42 cellular contexts compared by ENCODE assay signal in genomic region chr17:8304181-8304910, GRCh38. TPM values are rescaled to one million over a fixed set of nuclear protein-coding genes. Genes with fewer than 3 reads are reported as not detected.
DNase-seq lines count a peak whose midpoint lies in the region; ATAC-seq, FAIRE-seq and TF ChIP-seq lines count a peak whose summit lies in the region.
"Had no signal": no experiment of that assay in that cellular context is flagged by ENCODE, and none has a peak within 500 bp of the region (broad histone marks: within the 10 kb centered on the region; RNA-seq: fewer than 3 reads in every experiment).

No MANE protein-coding gene starts in this region.

- H3K36me3 Mint-ChIP-seq in T-helper 2 cell treated with Interferon-gamma antibody and Interleukin-4, amounts not matched to agents 5 μg/mL and 100 μg/mL, for 36 hours (ENCODE audit: low read depth) = no peaks in the 10 kb centered on the region
- H3K36me3 Mint-ChIP-seq: CD4-positive, CD25-positive, alpha-beta regulatory T cell had no signal

- no peaks in the 10 kb centered on the region for H3K9me3 Mint-ChIP-seq in T-helper 2 cell treated with Interferon-gamma antibody and Interleukin-4, amounts not matched to agents 5 μg/mL and 100 μg/mL, for 36 hours
- H3K9me3 Mint-ChIP-seq: activated B cell treated with CpG ODN at 0.5 μM for 24 hours; activated CD4-positive, alpha-beta T cell treated with anti-CD3 and anti-CD28 coated beads, Interleukin-2, amount 10 ng/mL, durations not matched to agents 7 days and 5 days; activated T-cell treated with anti-CD3 and anti-CD28 coated beads, Interleukin-2, amount 50 U/mL, for 4 hours; CD4-positive, CD25-positive, alpha-beta regulatory T cell; central memory CD8-positive, alpha-beta T cell; H9 had no signal

- no peaks in the 10 kb centered on the region for H3K79me2 ChIP-seq in HepG2 (ENCODE audit: insufficient read depth, low read length)

- in situ Hi-C loops in HepG2 (cut with HindIII; ENCODE audit: extremely low pct_ligation_motif_present, low pct_unique_long_range_greater_than_20kb) (loop anchor here (5.0 kb wide), 2 partner anchors 82 to 182 kb away; partner anchors contain the start of gene HES7), transverse colon (cut with MboI; ENCODE audit: low pct_ligation_motif_present in 1 of 4, low pct_unique_long_range_greater_than_20kb in 1 of 4, low sequenced_read_pairs in 3 of 4) (loop anchor here in 2 of 4 donors (10.0 to 25.0 kb wide), 2 partner anchors 70 to 217 kb away; partner anchors contain the start of gene ALOX12B (in 2 of the 2))

- no peak for TF ChIP-seq RAD21 in HepG2 (CRISPR knock-in tag; IDR thresholded peaks at IDR 0.05)

- H3K4me2 ChIP-seq in HepG2 (ENCODE audit: low read depth, low read length) = peak overlapping the region; percentile 44
- H3K4me2 ChIP-seq: PC-9, smooth muscle cell had no signal

- no peak overlapping the region for H3K27ac Mint-ChIP-seq in T-helper 2 cell treated with Interferon-gamma antibody and Interleukin-4, amounts not matched to agents 5 μg/mL and 100 μg/mL, for 36 hours
- H3K27ac Mint-ChIP-seq: activated B cell treated with CpG ODN at 0.5 μM for 24 hours; activated CD4-positive, alpha-beta T cell treated with anti-CD3 and anti-CD28 coated beads, Interleukin-2, amount 10 ng/mL, durations not matched to agents 7 days and 5 days; CD4-positive, CD25-positive, alpha-beta regulatory T cell had no signal

- DNase-seq in HepG2 (ENCODE audit: low spot score) = peak; percentile 51
- DNase-seq in right lobe of liver = no peak
- DNase-seq in SJCRH30 = peak; percentile 31 to 63
- DNase-seq in choroid plexus epithelial cell (ENCODE audit: low read depth) = peak; percentile 14
- DNase-seq in GM12892 (ENCODE audit: insufficient read length) = no peak
- no peak for DNase-seq in T-helper 2 cell treated with Interferon-gamma antibody and Interleukin-4, amounts not matched to agents 5 μg/mL and 100 μg/mL, for 36 hours (ENCODE audit: low spot score)
- DNase-seq in transverse colon = no peak
- DNase-seq in NK-92 (lab: John Stamatoyannopoulos, UW; ENCODE audit: unreplicated experiment) = no peak
- DNase-seq: activated B cell treated with CpG ODN at 0.5 μM for 24 hours; activated CD4-positive, alpha-beta T cell treated with anti-CD3 and anti-CD28 coated beads, Interleukin-2, amount 10 ng/mL, durations not matched to agents 7 days and 5 days; activated naive CD4-positive, alpha-beta T cell; activated T-cell treated with anti-CD3 and anti-CD28 coated beads, Interleukin-2, amount 50 U/mL, for 4 hours; AML-193; body of pancreas; Calu3; CD4-positive, CD25-positive, alpha-beta regulatory T cell; dermis blood vessel endothelial cell; DND-41; esophagus squamous epithelium; foreskin keratinocyte; H9; islet precursor cell; left ventricle myocardium inferior; mesendoderm; NCI-H1092 treated with DMSO at 0.1 percent for 48 hours; NCI-H2029; NCI-H524; NK-92 treated with Interleukin-12 subunit alpha and Interleukin-12 subunit beta, amount 100 ng/mL, for 24 hours; PC-9; Right ventricle myocardium superior; stimulated activated naive CD4-positive, alpha-beta T cell treated with Interleukin-2 at 50 U/mL for 16 hours; T1000 had no signal

- ATAC-seq in HepG2 (peak; percentile 90), right lobe of liver (no peak)
- ATAC-seq: activated T-cell treated with anti-CD3 and anti-CD28 coated beads, Interleukin-2, amount 50 U/mL, for 4 hours; body of pancreas; foreskin keratinocyte; heart left ventricle had no signal

- TF ChIP-seq EP300 in HepG2 (IDR thresholded peaks at IDR 0.05; ENCODE audit: low read depth in 2 of 2, low read length in 2 of 2) (no peak), HepG2 (CRISPR knock-in tag; IDR thresholded peaks at IDR 0.05; ENCODE audit: borderline replicate concordance) (no peak), transverse colon (IDR thresholded peaks at IDR 0.05; ENCODE audit: low read depth) (no peak)

- no peak overlapping the region for H3K4me3 Mint-ChIP-seq in T-helper 2 cell treated with Interferon-gamma antibody and Interleukin-4, amounts not matched to agents 5 μg/mL and 100 μg/mL, for 36 hours
- H3K4me3 Mint-ChIP-seq: activated B cell treated with CpG ODN at 0.5 μM for 24 hours; activated CD4-positive, alpha-beta T cell treated with anti-CD3 and anti-CD28 coated beads, Interleukin-2, amount 10 ng/mL, durations not matched to agents 7 days and 5 days; activated T-cell treated with anti-CD3 and anti-CD28 coated beads, Interleukin-2, amount 50 U/mL, for 4 hours; CD4-positive, CD25-positive, alpha-beta regulatory T cell; central memory CD8-positive, alpha-beta T cell; H9 had no signal

- TF ChIP-seq POLR2A in HepG2 (IDR thresholded peaks at IDR 0.05; ENCODE audit: insufficient read depth in 1 of 2, low read depth in 2 of 2, low read length in 2 of 2) (no peak), right lobe of liver (IDR thresholded peaks at IDR 0.05) (no peak), GM12892 (IDR thresholded peaks at IDR 0.05; ENCODE audit: low read depth, low read length) (no peak), transverse colon (IDR thresholded peaks at IDR 0.05) (no peak)

- POLR2A ChIA-PET in HepG2 (lab: Yijun Ruan, JAX) = interaction anchor here (1.5 kb wide), 1 partner anchor 9 kb away, joined by 7 read pairs; the partner anchor contains the start of gene SLC25A35

- no peaks in the 10 kb centered on the region for H3K36me3 ChIP-seq in HepG2 (replicated peaks in 1 of 2; ENCODE audit: control insufficient read depth in 1 of 2, insufficient read depth in 2 of 2, low read length in 2 of 2)
- H3K36me3 ChIP-seq in right lobe of liver = no peaks in the 10 kb centered on the region
- no peaks in the 10 kb centered on the region for H3K36me3 ChIP-seq in SJCRH30
- no peaks in the 10 kb centered on the region for H3K36me3 ChIP-seq in transverse colon
- H3K36me3 ChIP-seq: esophagus squamous epithelium, heart left ventricle, left ventricle myocardium inferior, right atrium auricular region had no signal

- H3K27ac ChIP-seq in HepG2 (ENCODE audit: extremely low read length, insufficient read depth, low read length) (no peak overlapping the region), right lobe of liver (no peak overlapping the region), SJCRH30 (no peak overlapping the region), transverse colon (no peak overlapping the region)
- H3K27ac ChIP-seq: body of pancreas, esophagus squamous epithelium, foreskin keratinocyte, heart left ventricle, left ventricle myocardium inferior, PC-9, right atrium auricular region had no signal

- peaks cover 30% of the 10 kb centered on the region; the same call in 1 of the 2 replicates for H3K4me1 ChIP-seq in HepG2 (ENCODE audit: insufficient read depth, low read length)
- no peaks in the 10 kb centered on the region for H3K4me1 ChIP-seq in right lobe of liver
- H3K4me1 ChIP-seq in SJCRH30 = peaks cover 2% of the 10 kb centered on the region; the same call in 1 of the 2 replicates
- H3K4me1 ChIP-seq in transverse colon = peaks cover 0 to 5% (median 0%) of the 10 kb centered on the region in 4 donors
- H3K4me1 ChIP-seq: body of pancreas, esophagus squamous epithelium, right atrium auricular region had no signal

- WGBS in HepG2 (ENCODE audit: low lambda C conversion rate) = 36% methylated on average over 9 of the region's 12 CpGs
- WGBS in right lobe of liver (ENCODE audit: insufficient coverage, low coverage, low lambda C conversion rate, missing lambda C conversion rate) = 64% methylated on average over 8 of the region's 12 CpGs
- 71 to 73% methylated on average over 2 to 12 of the region's 12 CpGs for WGBS in transverse colon (ENCODE audit: low coverage in 1 of 2), 2 donors

- intact Hi-C loops in HepG2 (cut with micrococcal nuclease; ENCODE audit: unreplicated experiment) = no loop called here
- intact Hi-C loops in right lobe of liver (cut with DNase I) = loop anchor here in 1 of 2 donors (5.0 kb wide), 1 partner anchor 52 kb away; no protein-coding TSS in a partner anchor
- intact Hi-C loops in transverse colon (cut with DNase I; ENCODE audit: low total_unique reads) = no loop called here

- H4K20me1 ChIP-seq in HepG2 (ENCODE audit: insufficient read depth, low read length) = no peaks in the 10 kb centered on the region

- no peak overlapping the region for H3K9ac ChIP-seq in HepG2 (ENCODE audit: insufficient read depth, low read depth, low read length)

- H3K27me3 ChIP-seq in HepG2 (ENCODE audit: control insufficient read depth in 1 of 2, insufficient read depth in 2 of 2, low read length in 2 of 2) (no peaks in the 10 kb centered on the region; a peak in 1 of 5 replicates), right lobe of liver (no peaks in the 10 kb centered on the region), SJCRH30 (no peaks in the 10 kb centered on the region), transverse colon (no peaks in the 10 kb centered on the region)
- H3K27me3 ChIP-seq: body of pancreas, esophagus squamous epithelium, foreskin keratinocyte, heart left ventricle, right atrium auricular region had no signal

- TF ChIP-seq CTCF in HepG2 (CRISPR knock-in tag; IDR thresholded peaks at IDR 0.05) (no peak), right lobe of liver (IDR thresholded peaks at IDR 0.05) (no peak), choroid plexus epithelial cell (conservative IDR thresholded peaks at IDR 0.05; ENCODE audit: low read depth, low read length) (no peak), transverse colon (IDR thresholded peaks at IDR 0.05) (no peak)

- FAIRE-seq in HepG2 (lab: Jason Lieb, UNC) (peak; percentile 48), GM12892 (lab: Jason Lieb, UNC) (no peak)
- FAIRE-seq: A204.1, endometrium had no signal

- H3K4me1 Mint-ChIP-seq in T-helper 2 cell treated with Interferon-gamma antibody and Interleukin-4, amounts not matched to agents 5 μg/mL and 100 μg/mL, for 36 hours (ENCODE audit: low read depth) = peaks cover 5% of the 10 kb centered on the region

- no peak overlapping the region for H2AFZ ChIP-seq in HepG2 (ENCODE audit: low read length)
- H2AFZ ChIP-seq: PC-9 had no signal

- no peak overlapping the region for H3K4me3 ChIP-seq in HepG2 (replicated peaks in 1 of 3; ENCODE audit: insufficient read depth in 1 of 3, low read depth in 2 of 3, low read length in 3 of 3)
- H3K4me3 ChIP-seq in right lobe of liver = no peak overlapping the region
- H3K4me3 ChIP-seq in SJCRH30 = no peak overlapping the region
- H3K4me3 ChIP-seq in choroid plexus epithelial cell (ENCODE audit: low read depth, low read length) = no peak overlapping the region
- no peak overlapping the region for H3K4me3 ChIP-seq in transverse colon
- H3K4me3 ChIP-seq: body of pancreas, esophagus squamous epithelium, heart left ventricle, left ventricle myocardium inferior, PC-9, right atrium auricular region, smooth muscle cell had no signal

- H3K9me3 ChIP-seq in HepG2 (ENCODE audit: low read length) (no peaks in the 10 kb centered on the region), right lobe of liver (no peaks in the 10 kb centered on the region), SJCRH30 (replicated peaks) (no peaks in the 10 kb centered on the region), transverse colon (no peaks in the 10 kb centered on the region)
- H3K9me3 ChIP-seq: body of pancreas, esophagus squamous epithelium, heart left ventricle, left ventricle myocardium inferior, right atrium auricular region had no signal

- CTCF ChIA-PET in HepG2 (lab: Yijun Ruan, JAX; ENCODE audit: low intra/inter-chr PET ratio, low total read pairs) = no interaction called here

- no TSS peak for BruUV-seq in HepG2 (replicated peaks; lab: Mats Ljungman, UMichigan)

- H3K27me3 Mint-ChIP-seq in T-helper 2 cell treated with Interferon-gamma antibody and Interleukin-4, amounts not matched to agents 5 μg/mL and 100 μg/mL, for 36 hours (ENCODE audit: low read depth) = no peaks in the 10 kb centered on the region
- H3K27me3 Mint-ChIP-seq: activated B cell treated with CpG ODN at 0.5 μM for 24 hours; activated CD4-positive, alpha-beta T cell treated with anti-CD3 and anti-CD28 coated beads, Interleukin-2, amount 10 ng/mL, durations not matched to agents 7 days and 5 days; central memory CD8-positive, alpha-beta T cell had no signal

RNA-seq across cellular contexts. Expression of gene ARHGEF15, which starts 5.7 kb away (rescaled TPM):
- total RNA-seq in HepG2 (2016; rRNA removed; fragmentation: Illumina TruSeq; extraction: Trizol) (not detected in 2 replicates), right lobe of liver (10 to 100 TPM in 1 of 6 experiments, 1 to 10 TPM in 5; 1.6 to 12.2 (median 2.5) TPM), transverse colon (10 to 100 TPM in 2 of 4 donors, 1 to 10 TPM in 1, under 1 TPM in 1; 0.96 to 18.3 (median 6.6) TPM)
- total RNA-seq in HepG2 (2016; cell fraction: cytosol; rRNA removed; fragmentation: Illumina TruSeq; extraction: Trizol; ENCODE audit: low read depth) = not detected in 2 replicates
- total RNA-seq in HepG2 (2016; cell fraction: insoluble cytoplasmic fraction; rRNA removed; fragmentation: Illumina TruSeq; extraction: Trizol) = not detected in 2 replicates
- total RNA-seq in HepG2 (2016; cell fraction: membrane; rRNA removed; fragmentation: Illumina TruSeq; extraction: Trizol) = not detected in 2 replicates
- total RNA-seq in HepG2 (2016; cell fraction: nucleus; rRNA removed; fragmentation: Illumina TruSeq; extraction: Trizol) = not detected in 2 replicates
- not detected in 2 replicates for polyA plus RNA-seq in HepG2 (2011; rRNA removed)
- not detected in 2 replicates for polyA plus RNA-seq in HepG2 (2011; cell fraction: cytosol; rRNA removed)
- not detected in 2 replicates for polyA plus RNA-seq in HepG2 (2011; cell fraction: nucleus; rRNA removed)
- polyA plus RNA-seq in HepG2 (2012) = not detected in 2 replicates
- polyA plus RNA-seq in HepG2 (2016; cell fraction: cytosol; fragmentation: Illumina TruSeq; extraction: Trizol; ENCODE audit: low read depth) = not detected in 2 replicates
- not detected in 2 replicates for polyA plus RNA-seq in HepG2 (2016; cell fraction: insoluble cytoplasmic fraction; fragmentation: Illumina TruSeq; extraction: Trizol; ENCODE audit: low read depth)
- not detected in 2 replicates for polyA plus RNA-seq in HepG2 (2016; cell fraction: membrane; fragmentation: Illumina TruSeq; extraction: Trizol; ENCODE audit: low read depth)
- not detected in 2 replicates for polyA plus RNA-seq in HepG2 (2016; cell fraction: nucleus; fragmentation: Illumina TruSeq; extraction: Trizol; ENCODE audit: insufficient read depth, low read depth)
- polyA minus RNA-seq in HepG2 (2011; rRNA and poly(A)+ RNA removed; ENCODE audit: low replicate concordance) = not detected in 2 replicates
- not detected in 2 replicates for polyA minus RNA-seq in HepG2 (2011; cell fraction: cytosol; rRNA and poly(A)+ RNA removed)
- not detected in 2 replicates for polyA minus RNA-seq in HepG2 (2011; cell fraction: nucleus; rRNA and poly(A)+ RNA removed)
- total RNA-seq in SJCRH30 (2014; rRNA removed; shearing (Covaris generic)) = 0.71 and 1.8 TPM in 2 replicates
- polyA plus RNA-seq in GM12892 (2012; ENCODE audit: missing spikeins) = not detected
- total RNA-seq: activated B cell treated with CpG ODN at 0.5 μM for 24 hours; activated CD4-positive, alpha-beta T cell treated with anti-CD3 and anti-CD28 coated beads, Interleukin-2, amount 10 ng/mL, durations not matched to agents 7 days and 5 days; activated CD8-positive, alpha-beta memory T cell treated with anti-CD3 and anti-CD28 coated beads for 36 hours; activated T-cell treated with anti-CD3 and anti-CD28 coated beads, Interleukin-2, amount 50 U/mL, for 4 hours; Calu3; CD4-positive, CD25-positive, alpha-beta regulatory T cell; foreskin keratinocyte; myocyte; PC-9; smooth muscle cell had no signal
- polyA plus RNA-seq: CD4-positive, CD25-positive, alpha-beta regulatory T cell; foreskin keratinocyte; smooth muscle cell had no signal

RNA-seq across cellular contexts. Expression of gene SLC25A35, which starts 9.1 kb away (rescaled TPM):
- total RNA-seq in HepG2 (2016; rRNA removed; fragmentation: Illumina TruSeq; extraction: Trizol) (0.28 and 0.91 TPM in 2 replicates), right lobe of liver (1 to 10 TPM in 4 of 6 experiments, under 1 TPM in 2; 0.49 to 3.0 (median 1.6) TPM), transverse colon (10 to 100 TPM in 1 of 4 donors, 1 to 10 TPM in 3; 2.2 to 27.7 (median 4.2) TPM)
- total RNA-seq in HepG2 (2016; cell fraction: cytosol; rRNA removed; fragmentation: Illumina TruSeq; extraction: Trizol; ENCODE audit: low read depth) = 0.61 and 1.1 TPM in 2 replicates
- 0.30 and 0.82 TPM in 2 replicates for total RNA-seq in HepG2 (2016; cell fraction: insoluble cytoplasmic fraction; rRNA removed; fragmentation: Illumina TruSeq; extraction: Trizol)
- 0.46 and 0.69 TPM in 2 replicates for total RNA-seq in HepG2 (2016; cell fraction: membrane; rRNA removed; fragmentation: Illumina TruSeq; extraction: Trizol)
- 1.9 and 2.9 TPM in 2 replicates for total RNA-seq in HepG2 (2016; cell fraction: nucleus; rRNA removed; fragmentation: Illumina TruSeq; extraction: Trizol)
- polyA plus RNA-seq in HepG2 (2011; rRNA removed) = 1.1 and 1.8 TPM in 2 replicates
- 0.73 and 0.74 TPM in 2 replicates for polyA plus RNA-seq in HepG2 (2011; cell fraction: cytosol; rRNA removed)
- polyA plus RNA-seq in HepG2 (2011; cell fraction: nucleus; rRNA removed) = 12.0 and 12.7 TPM in 2 replicates
- 2.4 and 3.3 TPM in 2 replicates for polyA plus RNA-seq in HepG2 (2012)
- polyA plus RNA-seq in HepG2 (2016; cell fraction: cytosol; fragmentation: Illumina TruSeq; extraction: Trizol; ENCODE audit: low read depth) = 0.33 and 0.42 TPM in 2 replicates
- 0.99 and 1.5 TPM in 2 replicates for polyA plus RNA-seq in HepG2 (2016; cell fraction: insoluble cytoplasmic fraction; fragmentation: Illumina TruSeq; extraction: Trizol; ENCODE audit: low read depth)
- polyA plus RNA-seq in HepG2 (2016; cell fraction: membrane; fragmentation: Illumina TruSeq; extraction: Trizol; ENCODE audit: low read depth) = 0.37 and 0.59 TPM in 2 replicates
- 5.8 and 6.6 TPM in 2 replicates for polyA plus RNA-seq in HepG2 (2016; cell fraction: nucleus; fragmentation: Illumina TruSeq; extraction: Trizol; ENCODE audit: insufficient read depth, low read depth)
- 2.3 and 6.0 TPM in 2 replicates for polyA minus RNA-seq in HepG2 (2011; rRNA and poly(A)+ RNA removed; ENCODE audit: low replicate concordance)
- polyA minus RNA-seq in HepG2 (2011; cell fraction: cytosol; rRNA and poly(A)+ RNA removed) = 0.35 and 0.49 TPM in 2 replicates
- polyA minus RNA-seq in HepG2 (2011; cell fraction: nucleus; rRNA and poly(A)+ RNA removed) = 2.1 and 2.4 TPM in 2 replicates
- total RNA-seq in SJCRH30 (2014; rRNA removed; shearing (Covaris generic)) = 1.0 and 1.6 TPM in 2 replicates
- polyA plus RNA-seq in GM12892 (2012; ENCODE audit: missing spikeins) = 2.8 TPM

RNA-seq across cellular contexts. Expression of gene RANGRF, which starts 15.9 kb away (rescaled TPM):
- total RNA-seq in HepG2 (2016; rRNA removed; fragmentation: Illumina TruSeq; extraction: Trizol) (18.6 and 21.3 TPM in 2 replicates), right lobe of liver (1 to 10 TPM; 4.7 to 9.5 (median 6.8) TPM), transverse colon (10 to 100 TPM in 3 of 4 donors, 1 to 10 TPM in 1; 8.4 to 47.1 (median 14.6) TPM)
- total RNA-seq in HepG2 (2016; cell fraction: cytosol; rRNA removed; fragmentation: Illumina TruSeq; extraction: Trizol; ENCODE audit: low read depth) = 32.2 and 35.5 TPM in 2 replicates
- total RNA-seq in HepG2 (2016; cell fraction: insoluble cytoplasmic fraction; rRNA removed; fragmentation: Illumina TruSeq; extraction: Trizol) = 18.4 and 19.4 TPM in 2 replicates
- total RNA-seq in HepG2 (2016; cell fraction: membrane; rRNA removed; fragmentation: Illumina TruSeq; extraction: Trizol) = 30.6 and 38.9 TPM in 2 replicates
- total RNA-seq in HepG2 (2016; cell fraction: nucleus; rRNA removed; fragmentation: Illumina TruSeq; extraction: Trizol) = 10.6 and 12.2 TPM in 2 replicates
- polyA plus RNA-seq in HepG2 (2011; rRNA removed) = 40.7 and 48.4 TPM in 2 replicates
- 40.0 and 51.2 TPM in 2 replicates for polyA plus RNA-seq in HepG2 (2011; cell fraction: cytosol; rRNA removed)
- 53.9 and 65.1 TPM in 2 replicates for polyA plus RNA-seq in HepG2 (2011; cell fraction: nucleus; rRNA removed)
- 30.0 and 42.5 TPM in 2 replicates for polyA plus RNA-seq in HepG2 (2012)
- 60.5 and 82.6 TPM in 2 replicates for polyA plus RNA-seq in HepG2 (2016; cell fraction: cytosol; fragmentation: Illumina TruSeq; extraction: Trizol; ENCODE audit: low read depth)
- polyA plus RNA-seq in HepG2 (2016; cell fraction: insoluble cytoplasmic fraction; fragmentation: Illumina TruSeq; extraction: Trizol; ENCODE audit: low read depth) = 34.4 and 37.9 TPM in 2 replicates
- polyA plus RNA-seq in HepG2 (2016; cell fraction: membrane; fragmentation: Illumina TruSeq; extraction: Trizol; ENCODE audit: low read depth) = 50.3 and 63.7 TPM in 2 replicates
- 38.8 and 42.0 TPM in 2 replicates for polyA plus RNA-seq in HepG2 (2016; cell fraction: nucleus; fragmentation: Illumina TruSeq; extraction: Trizol; ENCODE audit: insufficient read depth, low read depth)
- polyA minus RNA-seq in HepG2 (2011; rRNA and poly(A)+ RNA removed; ENCODE audit: low replicate concordance) = 22.2 and 42.1 TPM in 2 replicates
- 12.3 and 12.6 TPM in 2 replicates for polyA minus RNA-seq in HepG2 (2011; cell fraction: cytosol; rRNA and poly(A)+ RNA removed)
- 6.8 and 9.6 TPM in 2 replicates for polyA minus RNA-seq in HepG2 (2011; cell fraction: nucleus; rRNA and poly(A)+ RNA removed)
- 17.9 and 19.2 TPM in 2 replicates for total RNA-seq in SJCRH30 (2014; rRNA removed; shearing (Covaris generic))
- polyA plus RNA-seq in GM12892 (2012; ENCODE audit: missing spikeins) = 53.4 TPM

RNA-seq across cellular contexts. Expression of gene ODF4, which starts 35.3 kb away (rescaled TPM):
- not detected in 2 replicates for total RNA-seq in HepG2 (2016; rRNA removed; fragmentation: Illumina TruSeq; extraction: Trizol)
- not detected in 2 replicates for total RNA-seq in HepG2 (2016; cell fraction: cytosol; rRNA removed; fragmentation: Illumina TruSeq; extraction: Trizol; ENCODE audit: low read depth)
- total RNA-seq in HepG2 (2016; cell fraction: insoluble cytoplasmic fraction; rRNA removed; fragmentation: Illumina TruSeq; extraction: Trizol) = not detected in 2 replicates
- total RNA-seq in HepG2 (2016; cell fraction: membrane; rRNA removed; fragmentation: Illumina TruSeq; extraction: Trizol) = not detected in 2 replicates
- total RNA-seq in HepG2 (2016; cell fraction: nucleus; rRNA removed; fragmentation: Illumina TruSeq; extraction: Trizol) = not detected in 2 replicates
- not detected in 2 replicates for polyA plus RNA-seq in HepG2 (2011; rRNA removed)
- polyA plus RNA-seq in HepG2 (2011; cell fraction: cytosol; rRNA removed) = not detected in 2 replicates
- polyA plus RNA-seq in HepG2 (2011; cell fraction: nucleus; rRNA removed) = not detected in 2 replicates
- polyA plus RNA-seq in HepG2 (2012) = not detected in 2 replicates
- not detected in 2 replicates for polyA plus RNA-seq in HepG2 (2016; cell fraction: cytosol; fragmentation: Illumina TruSeq; extraction: Trizol; ENCODE audit: low read depth)
- not detected in 2 replicates for polyA plus RNA-seq in HepG2 (2016; cell fraction: insoluble cytoplasmic fraction; fragmentation: Illumina TruSeq; extraction: Trizol; ENCODE audit: low read depth)
- polyA plus RNA-seq in HepG2 (2016; cell fraction: membrane; fragmentation: Illumina TruSeq; extraction: Trizol; ENCODE audit: low read depth) = not detected in 2 replicates
- not detected in 2 replicates for polyA plus RNA-seq in HepG2 (2016; cell fraction: nucleus; fragmentation: Illumina TruSeq; extraction: Trizol; ENCODE audit: insufficient read depth, low read depth)
- polyA minus RNA-seq in HepG2 (2011; rRNA and poly(A)+ RNA removed; ENCODE audit: low replicate concordance) = not detected in 2 replicates
- polyA minus RNA-seq in HepG2 (2011; cell fraction: cytosol; rRNA and poly(A)+ RNA removed) = not detected in 2 replicates
- not detected in 2 replicates for polyA minus RNA-seq in HepG2 (2011; cell fraction: nucleus; rRNA and poly(A)+ RNA removed)
- total RNA-seq in right lobe of liver = not detected
- total RNA-seq in SJCRH30 (2014; rRNA removed; shearing (Covaris generic)) = not detected in 2 replicates
- not detected for polyA plus RNA-seq in GM12892 (2012; ENCODE audit: missing spikeins)
- not detected for total RNA-seq in transverse colon
- total RNA-seq: activated B cell treated with CpG ODN at 0.5 μM for 24 hours; activated CD4-positive, alpha-beta T cell treated with anti-CD3 and anti-CD28 coated beads, Interleukin-2, amount 10 ng/mL, durations not matched to agents 7 days and 5 days; activated CD8-positive, alpha-beta memory T cell treated with anti-CD3 and anti-CD28 coated beads for 36 hours; activated T-cell treated with anti-CD3 and anti-CD28 coated beads, Interleukin-2, amount 50 U/mL, for 4 hours; body of pancreas; Calu3; CD4-positive, CD25-positive, alpha-beta regulatory T cell; dermis blood vessel endothelial cell; esophagus squamous epithelium; foreskin keratinocyte; H9; heart left ventricle; left ventricle myocardium inferior; myocyte; PC-9; right atrium auricular region; Right ventricle myocardium superior; smooth muscle cell; temporal lobe; urinary bladder had no signal
- polyA plus RNA-seq: CD4-positive, CD25-positive, alpha-beta regulatory T cell; foreskin keratinocyte; heart left ventricle; smooth muscle cell; urinary bladder had no signal

RNA-seq across cellular contexts. Expression of gene PFAS, which starts 55.3 kb away (rescaled TPM):
- total RNA-seq in HepG2 (2016; rRNA removed; fragmentation: Illumina TruSeq; extraction: Trizol) = 42.8 and 58.2 TPM in 2 replicates
- 3.9 and 4.1 TPM in 2 replicates for total RNA-seq in HepG2 (2016; cell fraction: cytosol; rRNA removed; fragmentation: Illumina TruSeq; extraction: Trizol; ENCODE audit: low read depth)
- 36.4 and 46.8 TPM in 2 replicates for total RNA-seq in HepG2 (2016; cell fraction: insoluble cytoplasmic fraction; rRNA removed; fragmentation: Illumina TruSeq; extraction: Trizol)
- total RNA-seq in HepG2 (2016; cell fraction: membrane; rRNA removed; fragmentation: Illumina TruSeq; extraction: Trizol) = 10.3 and 10.7 TPM in 2 replicates
- total RNA-seq in HepG2 (2016; cell fraction: nucleus; rRNA removed; fragmentation: Illumina TruSeq; extraction: Trizol) = 39.8 and 46.9 TPM in 2 replicates
- polyA plus RNA-seq in HepG2 (2011; rRNA removed) = 45.7 and 49.4 TPM in 2 replicates
- 11.1 and 14.3 TPM in 2 replicates for polyA plus RNA-seq in HepG2 (2011; cell fraction: cytosol; rRNA removed)
- polyA plus RNA-seq in HepG2 (2011; cell fraction: nucleus; rRNA removed) = 242 and 334 TPM in 2 replicates
- 27.4 and 34.4 TPM in 2 replicates for polyA plus RNA-seq in HepG2 (2012)
- polyA plus RNA-seq in HepG2 (2016; cell fraction: cytosol; fragmentation: Illumina TruSeq; extraction: Trizol; ENCODE audit: low read depth) = 1.7 and 1.8 TPM in 2 replicates
- 24.1 and 31.4 TPM in 2 replicates for polyA plus RNA-seq in HepG2 (2016; cell fraction: insoluble cytoplasmic fraction; fragmentation: Illumina TruSeq; extraction: Trizol; ENCODE audit: low read depth)
- 4.5 and 5.1 TPM in 2 replicates for polyA plus RNA-seq in HepG2 (2016; cell fraction: membrane; fragmentation: Illumina TruSeq; extraction: Trizol; ENCODE audit: low read depth)
- polyA plus RNA-seq in HepG2 (2016; cell fraction: nucleus; fragmentation: Illumina TruSeq; extraction: Trizol; ENCODE audit: insufficient read depth, low read depth) = 118 and 131 TPM in 2 replicates
- 158 and 300 TPM in 2 replicates for polyA minus RNA-seq in HepG2 (2011; rRNA and poly(A)+ RNA removed; ENCODE audit: low replicate concordance)
- polyA minus RNA-seq in HepG2 (2011; cell fraction: cytosol; rRNA and poly(A)+ RNA removed) = 20.2 and 30.2 TPM in 2 replicates
- 53.2 and 63.2 TPM in 2 replicates for polyA minus RNA-seq in HepG2 (2011; cell fraction: nucleus; rRNA and poly(A)+ RNA removed)
- total RNA-seq in right lobe of liver = 10 to 100 TPM in 5 of 6 experiments, 1 to 10 TPM in 1; 10.0 to 21.0 (median 15.6) TPM
- total RNA-seq in SJCRH30 (2014; rRNA removed; shearing (Covaris generic)) = 55.8 and 64.6 TPM in 2 replicates
- polyA plus RNA-seq in GM12892 (2012; ENCODE audit: missing spikeins) = 33.9 TPM
- total RNA-seq in transverse colon = 10 to 100 TPM in 2 of 4 donors, 1 to 10 TPM in 1, under 1 TPM in 1; 0.75 to 24.9 (median 8.9) TPM

Comparison
In these comparisons a context has a peak if more than half of its experiments do, and no peak if none do; other contexts are left out.
1. DNase-seq: peak in HepG2 (single experiment), SJCRH30 (2 of 2) and choroid plexus epithelial cell (single experiment); none in right lobe of liver (0 of 3), GM12892 (single experiment), T-helper 2 cell treated with Interferon-gamma antibody and Interleukin-4, amounts not matched to agents 5 μg/mL and 100 μg/mL, for 36 hours (single experiment), transverse colon (single experiment) and NK-92 (single experiment).